ENCODE assay signal across 1 cellular context in genomic region chr2:203774760-203775159, GRCh38.
TF ChIP-seq lines count a peak whose summit lies in the region.

No MANE protein-coding gene starts in this region.

TF ChIP-seq in SK-N-SH, 30 proteins besides CTCF, POLR2A, EP300 and RAD21 (continued from another document):
- TF ChIP-seq TEAD4 (IDR thresholded peaks at IDR 0.05; ENCODE audit: borderline replicate concordance, insufficient read depth), result no peak
- TF ChIP-seq USF2 (IDR thresholded peaks at IDR 0.05; ENCODE audit: borderline replicate concordance, low read depth, low read length), result no peak
- TF ChIP-seq PBX3 (IDR thresholded peaks at IDR 0.05), result no peak
- no peak for TF ChIP-seq FOXJ3 (CRISPR knock-in tag; IDR thresholded peaks at IDR 0.05)
